1 cellular context compared by ENCODE assay signal in genomic region chr12:106113446-106114083, GRCh38.
TF ChIP-seq lines count a peak whose summit lies in the region.

No MANE protein-coding gene starts in this region.

TF ChIP-seq in IMR-90, 13 proteins besides CTCF, POLR2A, EP300 and RAD21 (continued from another document):
- TF ChIP-seq USF2 (IDR thresholded peaks at IDR 0.05; ENCODE audit: low read depth, low read length) (no peak), MAFK (IDR thresholded peaks at IDR 0.05; ENCODE audit: low read depth, low read length) (no peak), ELK1 (IDR thresholded peaks at IDR 0.05; ENCODE audit: borderline replicate concordance, low read depth, low read length) (no peak), CHD1 (IDR thresholded peaks at IDR 0.05; ENCODE audit: low read depth, low read length) (no peak), FOS (IDR thresholded peaks at IDR 0.05; ENCODE audit: low read depth, low read length) (no peak), SMC3 (IDR thresholded peaks at IDR 0.05; ENCODE audit: low read depth, low read length) (no peak), RFX5 (IDR thresholded peaks at IDR 0.05; ENCODE audit: low read depth, low read length) (no peak), NFE2L2 (IDR thresholded peaks at IDR 0.05; ENCODE audit: low read depth, low read length) (no peak)
